9 cellular contexts compared by ENCODE assay signal in the genomic region with DNA sequence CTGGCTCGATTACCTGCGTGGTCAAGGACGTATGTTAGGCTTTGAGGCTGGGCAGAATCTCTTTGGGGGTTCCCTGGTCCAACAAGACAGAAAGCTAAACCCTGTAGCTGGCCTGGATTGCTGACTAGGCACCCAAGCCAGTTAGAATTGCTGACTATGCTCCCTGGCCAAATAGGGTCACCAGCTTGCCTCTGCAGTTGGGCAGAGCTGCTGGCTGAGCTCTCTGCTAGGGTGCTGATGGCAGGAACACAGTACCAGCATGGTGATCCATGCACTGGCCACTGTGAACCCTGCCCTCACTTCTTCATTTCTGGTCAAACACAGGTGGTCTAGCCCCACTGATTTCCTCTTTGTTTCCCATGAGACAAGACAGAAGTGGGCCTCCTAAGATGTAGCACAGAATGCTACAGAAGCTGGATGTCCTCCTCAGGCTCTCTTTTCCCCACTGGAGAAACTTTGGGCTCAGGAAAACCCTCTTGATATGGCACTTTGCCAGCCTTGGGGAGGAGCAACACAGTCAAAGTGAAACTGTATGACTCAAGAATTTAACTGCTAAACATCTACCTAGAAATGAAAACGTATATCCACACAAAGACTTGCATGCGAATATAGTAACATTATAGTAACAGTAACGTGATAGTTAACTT. TPM values are rescaled to one million over a fixed set of nuclear protein-coding genes. Genes with fewer than 3 reads are reported as not detected.
DNase-seq lines count a peak whose midpoint lies in the region; ATAC-seq and TF ChIP-seq lines count a peak whose summit lies in the region.
"Had no signal": no experiment of that assay in that cellular context is flagged by ENCODE, and none has a peak within 500 bp of the region (broad histone marks: within the 10 kb centered on the region; RNA-seq: fewer than 3 reads in every experiment).

No MANE protein-coding gene starts in this region.

- H3K4me1 ChIP-seq in spleen (peaks cover 8 to 47% (median 20%) of the 10 kb centered on the region in 6 donors), uterus (no peaks in the 10 kb centered on the region)

- TF ChIP-seq CTCF in spleen (IDR thresholded peaks at IDR 0.05 in 8 of 11, conservative IDR thresholded peaks at IDR 0.05 in 3 of 11) (no peak), uterus (IDR thresholded peaks at IDR 0.05) (no peak)

- WGBS in spleen, 5 donors: 55 to 83% (median 80%) methylated on average over 3 to 6 of the region's 6 CpGs

- peak; percentile 33 for DNase-seq in activated T-cell treated with anti-CD3 and anti-CD28 coated beads for 24 hours (ENCODE audit: low read depth)
- DNase-seq in activated T-cell treated with anti-CD3 and anti-CD28 coated beads, Interleukin-2, amount 50 U/mL, for 1 hour: no peak
- DNase-seq in activated naive CD4-positive, alpha-beta T cell treated with anti-CD3 and anti-CD28 coated beads, Interleukin-2, amount 50 U/mL, for 16 hours: peak; percentile 35
- no peak for DNase-seq in spleen
- DNase-seq in KG1 (lab: John Stamatoyannopoulos, UW): no peak
- no peak for DNase-seq in uterus
- DNase-seq: dorsolateral prefrontal cortex had no signal

- intact Hi-C loops in spleen (cut with DNase I; ENCODE audit: low total_unique reads) (no loop called here), uterus (cut with DNase I; ENCODE audit: low total_unique reads) (no loop called here)

- no peak overlapping the region for H3K4me3 ChIP-seq in spleen
- H3K4me3 ChIP-seq in uterus: no peak overlapping the region
- H3K4me3 ChIP-seq: dorsolateral prefrontal cortex had no signal

- H3K36me3 ChIP-seq in spleen (peaks cover 0 to 59% (median 17%) of the 10 kb centered on the region in 6 donors), uterus (no peaks in the 10 kb centered on the region)

- H3K9me3 ChIP-seq in spleen: peaks cover 0 to 47% (median 38%) of the 10 kb centered on the region in 8 donors
- H3K9me3 ChIP-seq in uterus: no peaks in the 10 kb centered on the region

- H3K27me3 ChIP-seq in spleen (replicated peaks in 1 of 7) (no peaks in the 10 kb centered on the region), uterus (no peaks in the 10 kb centered on the region)
- H3K27me3 ChIP-seq: dorsolateral prefrontal cortex had no signal

- ATAC-seq in HG03571 (IDR thresholded peaks at IDR 0.05; ENCODE audit: unreplicated experiment): peak; percentile 64
- ATAC-seq in GM21528 (IDR thresholded peaks at IDR 0.05; ENCODE audit: low FRiP score, unreplicated experiment): no peak

- H3K27ac ChIP-seq in spleen (peak overlapping the region in 5 of 8 donors; percentile 6 to 67 (median 41)), uterus (no peak overlapping the region)
- H3K27ac ChIP-seq: dorsolateral prefrontal cortex had no signal

- no peak for TF ChIP-seq POLR2A in spleen (IDR thresholded peaks at IDR 0.05)
- TF ChIP-seq POLR2A in uterus (IDR thresholded peaks at IDR 0.05): no peak

RNA-seq across cellular contexts. Expression of gene SP140L, which starts 20.8 kb away (rescaled TPM):
- total RNA-seq in spleen (10 to 100 TPM; 50.3 to 85.7 (median 67.5) TPM), uterus (10 to 100 TPM in 3 of 4 donors, 1 to 10 TPM in 1; 7.5 to 21.6 (median 14.1) TPM)
- polyA plus RNA-seq in spleen: 10 to 100 TPM; 32.0 to 35.1 (median 32.6) TPM

Comparison
In these comparisons a context has a peak if more than half of its experiments do, and no peak if none do; other contexts are left out.
1. DNase-seq: peak in activated T-cell treated with anti-CD3 and anti-CD28 coated beads for 24 hours (single experiment) and activated naive CD4-positive, alpha-beta T cell treated with anti-CD3 and anti-CD28 coated beads, Interleukin-2, amount 50 U/mL, for 16 hours (single experiment); none in activated T-cell treated with anti-CD3 and anti-CD28 coated beads, Interleukin-2, amount 50 U/mL, for 1 hour (single experiment), spleen (single experiment), KG1 (single experiment) and uterus (0 of 2).
2. H3K27ac ChIP-seq: peak in spleen (5 of 8); none in uterus (0 of 2).